In the genomic region with DNA sequence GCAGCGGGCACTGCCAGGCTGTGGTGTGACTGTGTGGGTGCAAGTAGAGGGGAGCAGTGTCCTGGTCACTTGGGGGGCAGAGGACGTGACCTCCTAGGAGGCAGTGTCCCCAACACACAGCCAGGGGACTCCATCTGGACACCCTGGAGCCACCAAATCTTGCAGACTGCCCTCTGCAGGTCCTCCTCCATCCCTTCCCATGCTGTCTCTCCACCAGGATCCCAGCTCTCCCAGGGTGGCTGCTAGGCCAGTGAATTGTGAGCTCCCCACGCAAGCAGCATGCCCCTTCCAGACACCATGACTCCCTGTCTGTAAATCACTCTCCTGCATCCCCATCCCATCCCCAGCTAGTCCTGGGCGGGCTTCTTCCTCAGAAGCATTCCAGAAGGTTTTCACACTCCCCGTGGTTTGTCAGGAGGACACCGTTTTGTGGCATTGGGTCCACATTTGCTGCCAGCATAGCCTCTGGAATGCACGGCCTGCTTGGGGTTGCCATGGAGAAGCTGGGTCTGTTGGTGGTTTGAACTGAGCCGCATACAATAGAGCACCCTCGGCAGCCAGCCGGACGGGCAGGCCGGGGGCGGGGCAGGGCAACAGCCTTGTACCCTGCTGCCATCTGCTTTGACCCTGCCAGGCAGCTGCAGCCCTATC, we compare ENCODE assay signal across 9 cellular contexts.
A peak's percentile ranks its signal among the peaks of the same experiment; 100 is the strongest.
DNase-seq lines count a peak whose midpoint lies in the region; ATAC-seq lines count a peak whose summit lies in the region.
"Had no signal": no experiment of that assay in that cellular context is flagged by ENCODE, and none has a peak within 500 bp of the region (broad histone marks: within the 10 kb centered on the region; RNA-seq: fewer than 3 reads in every experiment).

No MANE protein-coding gene starts in this region.

- no peaks in the 10 kb centered on the region for H3K36me3 ChIP-seq in mesenchymal stem cell (ENCODE audit: control insufficient read depth in 1 of 2, insufficient read depth in 2 of 2, low read depth in 1 of 2, low read length in 2 of 2)
- no peaks in the 10 kb centered on the region for H3K36me3 ChIP-seq in Karpas-422 (ENCODE audit: insufficient read depth, low read length)
- H3K36me3 ChIP-seq: BLaER1 had no signal

- DNase-seq in A172 (ENCODE audit: low spot score): peak; percentile 60
- DNase-seq in NCI-H1694 treated with DMSO at 0.1 percent for 48 hours (lab: John Stamatoyannopoulos, UW): peak; percentile 78
- DNase-seq in caudate nucleus (lab: John Stamatoyannopoulos, UW): peak in 22 of 61 donors; percentile 13 to 68 (median 24)
- DNase-seq in mesenchymal stem cell: peak; percentile 62
- DNase-seq in Karpas-422: no peak
- DNase-seq in AML-193 (lab: John Stamatoyannopoulos, UW): no peak
- no peak for DNase-seq in dedifferentiated amniotic fluid mesenchymal stem cell (ENCODE audit: extremely low spot score)

- no peak for ATAC-seq in GM21447 (IDR thresholded peaks at IDR 0.05; ENCODE audit: unreplicated experiment)

- H3K4me3 ChIP-seq in mesenchymal stem cell (ENCODE audit: insufficient read depth in 1 of 2, low read depth in 1 of 2, low read length in 2 of 2) (no peak overlapping the region), Karpas-422 (ENCODE audit: low read length) (no peak overlapping the region)
- H3K4me3 ChIP-seq: BLaER1 had no signal

- H3K27ac ChIP-seq in caudate nucleus (ENCODE audit: low read depth, low read length) (peak overlapping the region; percentile 73), mesenchymal stem cell (ENCODE audit: low read length, poor library complexity, severe bottlenecking) (no peak overlapping the region), Karpas-422 (ENCODE audit: low read length) (no peak overlapping the region)
- H3K27ac ChIP-seq: BLaER1 had no signal

- no peaks in the 10 kb centered on the region for H3K79me1 ChIP-seq in mesenchymal stem cell (replicated peaks; ENCODE audit: low read length, poor library complexity, severe bottlenecking)

- no peaks in the 10 kb centered on the region for H3K9me2 ChIP-seq in Karpas-422 (replicated peaks; ENCODE audit: insufficient read depth, low read length)

- H2BK120ac ChIP-seq in mesenchymal stem cell (ENCODE audit: low read depth, low read length): no peak overlapping the region

- WGBS in mesenchymal stem cell: 71% methylated on average over 13 of the region's 13 CpGs

- H3K27me3 ChIP-seq in mesenchymal stem cell (ENCODE audit: control insufficient read depth in 1 of 2, insufficient read depth in 1 of 2, low read length in 2 of 2): no peaks in the 10 kb centered on the region
- no peaks in the 10 kb centered on the region for H3K27me3 ChIP-seq in Karpas-422 (ENCODE audit: low read length)

- H2BK5ac ChIP-seq in mesenchymal stem cell (ENCODE audit: low read depth, low read length, poor library complexity, severe bottlenecking): no peak overlapping the region

- H2AK5ac ChIP-seq in mesenchymal stem cell (ENCODE audit: low read length, severe bottlenecking): no peak overlapping the region

- H3K23ac ChIP-seq in mesenchymal stem cell (ENCODE audit: low read length in 2 of 2): no peak overlapping the region

- peak overlapping the region in 1 of 2 experiments; percentile 41 for H2BK12ac ChIP-seq in mesenchymal stem cell (ENCODE audit: low read length in 2 of 2)

- no peak overlapping the region for H2AFZ ChIP-seq in mesenchymal stem cell (ENCODE audit: low read depth, low read length)
- H2AFZ ChIP-seq in Karpas-422 (ENCODE audit: low read length): no peak overlapping the region

- peak overlapping the region; percentile 56 for H4K91ac ChIP-seq in mesenchymal stem cell (ENCODE audit: low read length)

- H3K79me2 ChIP-seq in Karpas-422 (ENCODE audit: low read length): no peaks in the 10 kb centered on the region

- peak overlapping the region in 1 of 2 experiments; percentile 45 for H3K14ac ChIP-seq in mesenchymal stem cell (ENCODE audit: low read length in 2 of 2)

- H3K4ac ChIP-seq in mesenchymal stem cell (ENCODE audit: low read depth in 1 of 2, low read length in 2 of 2): peak overlapping the region in 1 of 2 experiments; percentile 36

- H3K4me2 ChIP-seq in mesenchymal stem cell (ENCODE audit: low read length, poor library complexity, severe bottlenecking) (no peak overlapping the region), Karpas-422 (ENCODE audit: low read depth, low read length, poor library complexity, severe bottlenecking) (no peak overlapping the region)
- H3K4me2 ChIP-seq: BLaER1 had no signal

- H3K9me3 ChIP-seq in mesenchymal stem cell (ENCODE audit: control insufficient read depth, low read length) (no peaks in the 10 kb centered on the region), Karpas-422 (ENCODE audit: low read length) (no peaks in the 10 kb centered on the region)
- H3K9me3 ChIP-seq: BLaER1 had no signal

- H3K18ac ChIP-seq in mesenchymal stem cell (ENCODE audit: low read depth in 1 of 2, low read length in 2 of 2): peak overlapping the region in 1 of 2 experiments; percentile 9

- no peak overlapping the region for H2BK15ac ChIP-seq in mesenchymal stem cell (ENCODE audit: low read depth, poor library complexity, severe bottlenecking)

- peak overlapping the region; percentile 77 for H4K8ac ChIP-seq in mesenchymal stem cell (ENCODE audit: low read length)

- H3K4me1 ChIP-seq in mesenchymal stem cell (ENCODE audit: control insufficient read depth, insufficient read depth, low read depth, low read length): peaks cover 13% of the 10 kb centered on the region
- no peaks in the 10 kb centered on the region for H3K4me1 ChIP-seq in Karpas-422 (ENCODE audit: low read length)

- peaks cover 7% of the 10 kb centered on the region; the same call in 1 of the 2 replicates for H4K20me1 ChIP-seq in Karpas-422 (ENCODE audit: insufficient read depth, low read depth, low read length)
- H4K20me1 ChIP-seq: BLaER1 had no signal

- H3K9ac ChIP-seq in mesenchymal stem cell (ENCODE audit: low read length) (no peak overlapping the region), Karpas-422 (ENCODE audit: low read length) (no peak overlapping the region)
- H3K9ac ChIP-seq: BLaER1 had no signal

Comparison
In these comparisons a context has a peak if more than half of its experiments do, and no peak if none do; other contexts are left out.
1. DNase-seq: peak in A172 (single experiment), NCI-H1694 treated with DMSO at 0.1 percent for 48 hours (single experiment) and mesenchymal stem cell (single experiment); none in Karpas-422 (single experiment), AML-193 (0 of 2) and dedifferentiated amniotic fluid mesenchymal stem cell (single experiment).